ENCODE assay signal across 8 cellular contexts in genomic region chr1:224114787-224115175, GRCh38. TPM values are rescaled to one million over a fixed set of nuclear protein-coding genes. Genes with fewer than 3 reads are reported as not detected.
DNase-seq lines count a peak whose midpoint lies in the region; ATAC-seq and TF ChIP-seq lines count a peak whose summit lies in the region.

No MANE protein-coding gene starts in this region.

- POLR2A ChIA-PET in CD8-positive, alpha-beta memory T cell (lab: Charles Lee) = interaction anchor here (0.8 to 1.3 kb wide), 3 partner anchors 68 to 317 kb away, joined by 3 to 5 read pairs (median 4); partner anchors contain the start of genes DEGS1 and NVL

- DNase-seq in CD8-positive, alpha-beta memory T cell = no peak
- peak; percentile 9 for DNase-seq in cardiac fibroblast (ENCODE audit: low read depth in 2 of 2)
- no peak for DNase-seq in memory B cell (ENCODE audit: low spot score in 2 of 2)
- DNase-seq in upper lobe of right lung = no peak
- DNase-seq in NK-92 treated with Interleukin-12 subunit alpha and Interleukin-12 subunit beta, amount 100 ng/mL, for 24 hours (lab: John Stamatoyannopoulos, UW) = no peak
- DNase-seq in stimulated activated CD4-positive, alpha-beta T cell treated with anti-CD3 and anti-CD28 coated beads, Interleukin-15, amount 100 ng/mL, for 24 hours = no peak
- DNase-seq in NCI-H774 (lab: John Stamatoyannopoulos, UW) = no peak

- peak overlapping the region; percentile 89 to 94 (median 92) for H3K4me3 Mint-ChIP-seq in CD8-positive, alpha-beta memory T cell
- peak overlapping the region; percentile 89 to 97 (median 95) for H3K4me3 Mint-ChIP-seq in IgD-negative memory B cell
- H3K4me3 Mint-ChIP-seq in memory B cell = peak overlapping the region; percentile 89

- H3K27ac Mint-ChIP-seq in CD8-positive, alpha-beta memory T cell = peak overlapping the region; percentile 88 to 99 (median 94)
- H3K27ac Mint-ChIP-seq in IgD-negative memory B cell (peak overlapping the region; percentile 85 to 96 (median 94)), memory B cell (peak overlapping the region; percentile 86)

- H3K9me3 Mint-ChIP-seq in CD8-positive, alpha-beta memory T cell = no peaks in the 10 kb centered on the region
- H3K9me3 Mint-ChIP-seq in IgD-negative memory B cell = no peaks in the 10 kb centered on the region
- no peaks in the 10 kb centered on the region for H3K9me3 Mint-ChIP-seq in memory B cell

- peak overlapping the region; percentile 77 for H3K4me3 ChIP-seq in CD8-positive, alpha-beta memory T cell (ENCODE audit: low read length)
- H3K4me3 ChIP-seq in cardiac fibroblast (replicated peaks in 1 of 2; ENCODE audit: low read depth in 2 of 2, low read length in 2 of 2) (peak overlapping the region; percentile 94 to 96), upper lobe of right lung (peak overlapping the region; percentile 84)

- peaks cover 0 to 21% (median 2%) of the 10 kb centered on the region in 3 donors for H3K36me3 Mint-ChIP-seq in CD8-positive, alpha-beta memory T cell
- H3K36me3 Mint-ChIP-seq in IgD-negative memory B cell (no peaks in the 10 kb centered on the region), memory B cell (peaks cover 3% of the 10 kb centered on the region)

- H3K4me1 ChIP-seq in CD8-positive, alpha-beta memory T cell (ENCODE audit: insufficient read depth, low read length) = peaks cover 24% of the 10 kb centered on the region
- peaks cover 16% of the 10 kb centered on the region for H3K4me1 ChIP-seq in upper lobe of right lung

- H3K27ac ChIP-seq in CD8-positive, alpha-beta memory T cell (ENCODE audit: low read depth, low read length) = peak overlapping the region; percentile 89
- peak overlapping the region; percentile 95 for H3K27ac ChIP-seq in upper lobe of right lung

- TF ChIP-seq CTCF in cardiac fibroblast (IDR thresholded peaks at IDR 0.05; ENCODE audit: low read depth, low read length) = no peak
- no peak for TF ChIP-seq CTCF in upper lobe of right lung (IDR thresholded peaks at IDR 0.05)

- ATAC-seq in memory B cell (ENCODE audit: low read depth) (no peak), upper lobe of right lung (no peak)

- peaks cover 32 to 48% (median 38%) of the 10 kb centered on the region in 3 donors for H3K4me1 Mint-ChIP-seq in CD8-positive, alpha-beta memory T cell
- H3K4me1 Mint-ChIP-seq in IgD-negative memory B cell (peaks cover 18 to 33% (median 31%) of the 10 kb centered on the region in 3 donors), memory B cell (peaks cover 15% of the 10 kb centered on the region)

- H3K27me3 ChIP-seq in CD8-positive, alpha-beta memory T cell (ENCODE audit: insufficient read depth, low read length, poor library complexity, severe bottlenecking) = no peaks in the 10 kb centered on the region
- H3K27me3 ChIP-seq in upper lobe of right lung = no peaks in the 10 kb centered on the region

- H3K36me3 ChIP-seq in CD8-positive, alpha-beta memory T cell (ENCODE audit: insufficient read depth, low read length) = no peaks in the 10 kb centered on the region
- H3K36me3 ChIP-seq in upper lobe of right lung = peaks cover 4% of the 10 kb centered on the region

- H3K9me3 ChIP-seq in CD8-positive, alpha-beta memory T cell (ENCODE audit: low read length) = no peaks in the 10 kb centered on the region
- no peaks in the 10 kb centered on the region for H3K9me3 ChIP-seq in upper lobe of right lung

- intact Hi-C loops in upper lobe of right lung (cut with DNase I) = loop anchor here (10.0 kb wide), 1 partner anchor 220 kb away; the partner anchor contains the start of gene NVL

- H3K27me3 Mint-ChIP-seq in CD8-positive, alpha-beta memory T cell = peaks cover 5 to 7% of the 10 kb centered on the region in 2 donors
- H3K27me3 Mint-ChIP-seq in IgD-negative memory B cell (no peaks in the 10 kb centered on the region), memory B cell (peaks cover 3% of the 10 kb centered on the region)

- CTCF ChIA-PET in CD8-positive, alpha-beta memory T cell (lab: Charles Lee) = interaction anchor here (0.8 to 4.7 kb wide), 6 partner anchors 11 to 342 kb away, joined by 3 to 39 read pairs (median 3); partner anchors contain the start of gene DEGS1

RNA-seq across cellular contexts. Expression of gene FBXO28, which starts 0.9 kb away (rescaled TPM):
- total RNA-seq in CD8-positive, alpha-beta memory T cell = 10 to 100 TPM; 31.6 to 32.2 TPM
- polyA plus RNA-seq in CD8-positive, alpha-beta memory T cell = 16.8 TPM
- 20.4 TPM for polyA plus RNA-seq in IgD-negative memory B cell
- 24.9 TPM for total RNA-seq in upper lobe of right lung

Comparison
In these comparisons a context has a peak if more than half of its experiments do, and no peak if none do; other contexts are left out.
1. DNase-seq: peak in cardiac fibroblast (2 of 2); none in CD8-positive, alpha-beta memory T cell (0 of 5), memory B cell (0 of 2), upper lobe of right lung (single experiment), NK-92 treated with Interleukin-12 subunit alpha and Interleukin-12 subunit beta, amount 100 ng/mL, for 24 hours (single experiment), stimulated activated CD4-positive, alpha-beta T cell treated with anti-CD3 and anti-CD28 coated beads, Interleukin-15, amount 100 ng/mL, for 24 hours (single experiment) and NCI-H774 (single experiment).
2. Peak in every context shown above with its lines, with median percentiles within 50 percentile points of each other: H3K4me3 ChIP-seq, H3K27ac Mint-ChIP-seq and H3K4me3 Mint-ChIP-seq.